Comparison of ENCODE assay signal across 2 cellular contexts in the genomic region with DNA sequence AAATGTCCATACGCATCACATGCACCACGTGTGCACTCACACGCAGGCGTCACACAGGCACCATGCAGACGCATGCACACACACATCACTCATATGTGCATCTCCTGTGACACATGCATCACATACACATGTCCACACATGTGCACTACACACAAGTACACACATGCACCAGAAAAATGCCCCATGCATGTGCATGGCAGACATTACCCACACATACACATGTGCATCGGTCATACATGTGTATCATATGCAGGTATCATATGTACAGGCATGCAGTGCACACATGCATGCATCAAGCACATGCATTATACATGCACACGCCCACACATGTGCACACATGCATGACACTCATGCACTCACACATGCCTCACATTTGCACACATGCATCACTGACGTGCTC.
TF ChIP-seq lines count a peak whose summit lies in the region.

No MANE protein-coding gene starts in this region.

TF ChIP-seq in WTC11, 78 proteins besides CTCF, POLR2A, EP300 and RAD21:
- TF ChIP-seq, protein P1, sequence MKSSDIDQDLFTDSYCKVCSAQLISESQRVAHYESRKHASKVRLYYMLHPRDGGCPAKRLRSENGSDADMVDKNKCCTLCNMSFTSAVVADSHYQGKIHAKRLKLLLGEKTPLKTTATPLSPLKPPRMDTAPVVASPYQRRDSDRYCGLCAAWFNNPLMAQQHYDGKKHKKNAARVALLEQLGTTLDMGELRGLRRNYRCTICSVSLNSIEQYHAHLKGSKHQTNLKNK (CRISPR knock-in tag; IDR thresholded peaks at IDR 0.05), result no peak
- TF ChIP-seq TP53 (CRISPR knock-in tag; IDR thresholded peaks at IDR 0.05), result no peak
- no peak for TF ChIP-seq ZNF263 (CRISPR knock-in tag; IDR thresholded peaks at IDR 0.05; ENCODE audit: low read depth)
- TF ChIP-seq, protein P2, sequence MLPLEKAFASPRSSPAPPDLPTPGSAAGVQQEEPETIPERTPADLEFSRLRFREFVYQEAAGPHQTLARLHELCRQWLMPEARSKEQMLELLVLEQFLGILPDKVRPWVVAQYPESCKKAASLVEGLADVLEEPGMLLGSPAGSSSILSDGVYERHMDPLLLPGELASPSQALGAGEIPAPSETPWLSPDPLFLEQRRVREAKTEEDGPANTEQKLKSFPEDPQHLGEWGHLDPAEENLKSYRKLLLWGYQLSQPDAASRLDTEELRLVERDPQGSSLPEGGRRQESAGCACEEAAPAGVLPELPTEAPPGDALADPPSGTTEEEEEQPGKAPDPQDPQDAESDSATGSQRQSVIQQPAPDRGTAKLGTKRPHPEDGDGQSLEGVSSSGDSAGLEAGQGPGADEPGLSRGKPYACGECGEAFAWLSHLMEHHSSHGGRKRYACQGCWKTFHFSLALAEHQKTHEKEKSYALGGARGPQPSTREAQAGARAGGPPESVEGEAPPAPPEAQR (CRISPR knock-in tag; IDR thresholded peaks at IDR 0.05), result no peak
- no peak for TF ChIP-seq EMX1 (CRISPR knock-in tag; IDR thresholded peaks at IDR 0.05)
- no peak for TF ChIP-seq PRRX2 (CRISPR knock-in tag; IDR thresholded peaks at IDR 0.05)
- no peak for TF ChIP-seq NFYB (CRISPR knock-in tag; conservative IDR thresholded peaks at IDR 0.05; ENCODE audit: low read depth)
- TF ChIP-seq MXD4 (CRISPR knock-in tag; IDR thresholded peaks at IDR 0.05; ENCODE audit: borderline replicate concordance), result no peak
- TF ChIP-seq SMAD3 (CRISPR knock-in tag; IDR thresholded peaks at IDR 0.05; ENCODE audit: borderline replicate concordance), result no peak
- TF ChIP-seq, protein P3, sequence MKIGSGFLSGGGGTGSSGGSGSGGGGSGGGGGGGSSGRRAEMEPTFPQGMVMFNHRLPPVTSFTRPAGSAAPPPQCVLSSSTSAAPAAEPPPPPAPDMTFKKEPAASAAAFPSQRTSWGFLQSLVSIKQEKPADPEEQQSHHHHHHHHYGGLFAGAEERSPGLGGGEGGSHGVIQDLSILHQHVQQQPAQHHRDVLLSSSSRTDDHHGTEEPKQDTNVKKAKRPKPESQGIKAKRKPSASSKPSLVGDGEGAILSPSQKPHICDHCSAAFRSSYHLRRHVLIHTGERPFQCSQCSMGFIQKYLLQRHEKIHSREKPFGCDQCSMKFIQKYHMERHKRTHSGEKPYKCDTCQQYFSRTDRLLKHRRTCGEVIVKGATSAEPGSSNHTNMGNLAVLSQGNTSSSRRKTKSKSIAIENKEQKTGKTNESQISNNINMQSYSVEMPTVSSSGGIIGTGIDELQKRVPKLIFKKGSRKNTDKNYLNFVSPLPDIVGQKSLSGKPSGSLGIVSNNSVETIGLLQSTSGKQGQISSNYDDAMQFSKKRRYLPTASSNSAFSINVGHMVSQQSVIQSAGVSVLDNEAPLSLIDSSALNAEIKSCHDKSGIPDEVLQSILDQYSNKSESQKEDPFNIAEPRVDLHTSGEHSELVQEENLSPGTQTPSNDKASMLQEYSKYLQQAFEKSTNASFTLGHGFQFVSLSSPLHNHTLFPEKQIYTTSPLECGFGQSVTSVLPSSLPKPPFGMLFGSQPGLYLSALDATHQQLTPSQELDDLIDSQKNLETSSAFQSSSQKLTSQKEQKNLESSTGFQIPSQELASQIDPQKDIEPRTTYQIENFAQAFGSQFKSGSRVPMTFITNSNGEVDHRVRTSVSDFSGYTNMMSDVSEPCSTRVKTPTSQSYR (CRISPR knock-in tag; IDR thresholded peaks at IDR 0.05), result no peak
- TF ChIP-seq NFATC4 (CRISPR knock-in tag; IDR thresholded peaks at IDR 0.05), result no peak
- TF ChIP-seq, protein P4, sequence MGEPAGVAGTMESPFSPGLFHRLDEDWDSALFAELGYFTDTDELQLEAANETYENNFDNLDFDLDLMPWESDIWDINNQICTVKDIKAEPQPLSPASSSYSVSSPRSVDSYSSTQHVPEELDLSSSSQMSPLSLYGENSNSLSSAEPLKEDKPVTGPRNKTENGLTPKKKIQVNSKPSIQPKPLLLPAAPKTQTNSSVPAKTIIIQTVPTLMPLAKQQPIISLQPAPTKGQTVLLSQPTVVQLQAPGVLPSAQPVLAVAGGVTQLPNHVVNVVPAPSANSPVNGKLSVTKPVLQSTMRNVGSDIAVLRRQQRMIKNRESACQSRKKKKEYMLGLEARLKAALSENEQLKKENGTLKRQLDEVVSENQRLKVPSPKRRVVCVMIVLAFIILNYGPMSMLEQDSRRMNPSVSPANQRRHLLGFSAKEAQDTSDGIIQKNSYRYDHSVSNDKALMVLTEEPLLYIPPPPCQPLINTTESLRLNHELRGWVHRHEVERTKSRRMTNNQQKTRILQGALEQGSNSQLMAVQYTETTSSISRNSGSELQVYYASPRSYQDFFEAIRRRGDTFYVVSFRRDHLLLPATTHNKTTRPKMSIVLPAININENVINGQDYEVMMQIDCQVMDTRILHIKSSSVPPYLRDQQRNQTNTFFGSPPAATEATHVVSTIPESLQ (CRISPR knock-in tag; IDR thresholded peaks at IDR 0.05), result no peak
- TF ChIP-seq, protein P5, sequence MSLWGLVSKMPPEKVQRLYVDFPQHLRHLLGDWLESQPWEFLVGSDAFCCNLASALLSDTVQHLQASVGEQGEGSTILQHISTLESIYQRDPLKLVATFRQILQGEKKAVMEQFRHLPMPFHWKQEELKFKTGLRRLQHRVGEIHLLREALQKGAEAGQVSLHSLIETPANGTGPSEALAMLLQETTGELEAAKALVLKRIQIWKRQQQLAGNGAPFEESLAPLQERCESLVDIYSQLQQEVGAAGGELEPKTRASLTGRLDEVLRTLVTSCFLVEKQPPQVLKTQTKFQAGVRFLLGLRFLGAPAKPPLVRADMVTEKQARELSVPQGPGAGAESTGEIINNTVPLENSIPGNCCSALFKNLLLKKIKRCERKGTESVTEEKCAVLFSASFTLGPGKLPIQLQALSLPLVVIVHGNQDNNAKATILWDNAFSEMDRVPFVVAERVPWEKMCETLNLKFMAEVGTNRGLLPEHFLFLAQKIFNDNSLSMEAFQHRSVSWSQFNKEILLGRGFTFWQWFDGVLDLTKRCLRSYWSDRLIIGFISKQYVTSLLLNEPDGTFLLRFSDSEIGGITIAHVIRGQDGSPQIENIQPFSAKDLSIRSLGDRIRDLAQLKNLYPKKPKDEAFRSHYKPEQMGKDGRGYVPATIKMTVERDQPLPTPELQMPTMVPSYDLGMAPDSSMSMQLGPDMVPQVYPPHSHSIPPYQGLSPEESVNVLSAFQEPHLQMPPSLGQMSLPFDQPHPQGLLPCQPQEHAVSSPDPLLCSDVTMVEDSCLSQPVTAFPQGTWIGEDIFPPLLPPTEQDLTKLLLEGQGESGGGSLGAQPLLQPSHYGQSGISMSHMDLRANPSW (CRISPR knock-in tag; conservative IDR thresholded peaks at IDR 0.05; ENCODE audit: low read depth), result no peak
- no peak for TF ChIP-seq ZNF232 (CRISPR knock-in tag; IDR thresholded peaks at IDR 0.05)
- TF ChIP-seq, protein P6, sequence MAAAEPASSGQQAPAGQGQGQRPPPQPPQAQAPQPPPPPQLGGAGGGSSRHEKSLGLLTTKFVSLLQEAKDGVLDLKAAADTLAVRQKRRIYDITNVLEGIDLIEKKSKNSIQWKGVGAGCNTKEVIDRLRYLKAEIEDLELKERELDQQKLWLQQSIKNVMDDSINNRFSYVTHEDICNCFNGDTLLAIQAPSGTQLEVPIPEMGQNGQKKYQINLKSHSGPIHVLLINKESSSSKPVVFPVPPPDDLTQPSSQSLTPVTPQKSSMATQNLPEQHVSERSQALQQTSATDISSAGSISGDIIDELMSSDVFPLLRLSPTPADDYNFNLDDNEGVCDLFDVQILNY (CRISPR knock-in tag; IDR thresholded peaks at IDR 0.05), result no peak
- no peak for TF ChIP-seq SOX15 (CRISPR knock-in tag; IDR thresholded peaks at IDR 0.05)
TF ChIP-seq in WTC11: peak in this region for 0.

TF ChIP-seq in HepG2, 621 proteins besides CTCF, POLR2A, EP300 and RAD21:
- TF ChIP-seq ZNF792 (CRISPR knock-in tag; IDR thresholded peaks at IDR 0.05), result no peak
- TF ChIP-seq, protein P7, sequence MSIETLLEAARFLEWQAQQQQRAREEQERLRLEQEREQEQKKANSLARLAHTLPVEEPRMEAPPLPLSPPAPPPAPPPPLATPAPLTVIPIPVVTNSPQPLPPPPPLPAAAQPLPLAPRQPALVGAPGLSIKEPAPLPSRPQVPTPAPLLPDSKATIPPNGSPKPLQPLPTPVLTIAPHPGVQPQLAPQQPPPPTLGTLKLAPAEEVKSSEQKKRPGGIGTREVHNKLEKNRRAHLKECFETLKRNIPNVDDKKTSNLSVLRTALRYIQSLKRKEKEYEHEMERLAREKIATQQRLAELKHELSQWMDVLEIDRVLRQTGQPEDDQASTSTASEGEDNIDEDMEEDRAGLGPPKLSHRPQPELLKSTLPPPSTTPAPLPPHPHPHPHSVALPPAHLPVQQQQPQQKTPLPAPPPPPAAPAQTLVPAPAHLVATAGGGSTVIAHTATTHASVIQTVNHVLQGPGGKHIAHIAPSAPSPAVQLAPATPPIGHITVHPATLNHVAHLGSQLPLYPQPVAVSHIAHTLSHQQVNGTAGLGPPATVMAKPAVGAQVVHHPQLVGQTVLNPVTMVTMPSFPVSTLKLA (IDR thresholded peaks at IDR 0.05), result peak; percentile 96
